ENCODE assay signal across 1 cellular context in the genomic region with DNA sequence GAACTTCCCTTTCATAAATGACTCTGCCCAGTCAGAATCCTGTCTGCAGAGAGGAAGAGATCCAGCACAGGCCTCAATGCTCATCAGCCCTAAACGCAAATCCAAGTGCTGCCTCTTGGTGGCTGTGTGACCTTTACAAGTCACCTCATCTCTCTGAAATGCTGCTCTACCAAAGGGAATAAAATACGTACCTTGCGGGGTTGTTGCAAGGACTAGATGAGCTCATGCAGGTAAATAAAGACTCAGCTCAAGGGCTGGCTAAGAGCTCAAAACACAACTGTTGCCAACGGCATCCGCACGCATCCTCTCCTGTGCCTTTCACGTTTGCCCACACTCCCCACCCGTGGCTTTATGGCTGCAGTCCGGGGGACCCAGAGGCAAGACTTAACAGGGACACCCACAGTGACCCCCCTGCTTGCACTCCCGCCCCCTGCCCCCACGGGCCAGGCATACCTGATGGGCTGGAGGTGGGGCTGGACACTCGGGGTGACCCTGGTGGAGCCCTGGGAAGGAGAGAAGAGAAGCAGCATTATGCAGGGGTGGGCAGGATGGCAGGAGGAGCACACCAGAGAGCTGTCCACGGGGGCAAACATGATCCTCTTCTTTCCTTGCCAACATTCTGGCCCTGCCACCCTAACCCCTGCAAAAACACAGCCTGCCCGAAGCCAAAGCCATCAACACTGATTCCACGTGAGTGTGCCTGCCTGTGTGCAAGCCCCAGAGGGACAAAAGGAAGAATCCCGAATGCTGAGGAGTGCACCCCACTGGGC.
TF ChIP-seq lines count a peak whose summit lies in the region.

No MANE protein-coding gene starts in this region.

TF ChIP-seq in GM23338, 12 proteins besides CTCF, POLR2A, EP300 and RAD21 (continued from another document):
- TF ChIP-seq, protein P1, sequence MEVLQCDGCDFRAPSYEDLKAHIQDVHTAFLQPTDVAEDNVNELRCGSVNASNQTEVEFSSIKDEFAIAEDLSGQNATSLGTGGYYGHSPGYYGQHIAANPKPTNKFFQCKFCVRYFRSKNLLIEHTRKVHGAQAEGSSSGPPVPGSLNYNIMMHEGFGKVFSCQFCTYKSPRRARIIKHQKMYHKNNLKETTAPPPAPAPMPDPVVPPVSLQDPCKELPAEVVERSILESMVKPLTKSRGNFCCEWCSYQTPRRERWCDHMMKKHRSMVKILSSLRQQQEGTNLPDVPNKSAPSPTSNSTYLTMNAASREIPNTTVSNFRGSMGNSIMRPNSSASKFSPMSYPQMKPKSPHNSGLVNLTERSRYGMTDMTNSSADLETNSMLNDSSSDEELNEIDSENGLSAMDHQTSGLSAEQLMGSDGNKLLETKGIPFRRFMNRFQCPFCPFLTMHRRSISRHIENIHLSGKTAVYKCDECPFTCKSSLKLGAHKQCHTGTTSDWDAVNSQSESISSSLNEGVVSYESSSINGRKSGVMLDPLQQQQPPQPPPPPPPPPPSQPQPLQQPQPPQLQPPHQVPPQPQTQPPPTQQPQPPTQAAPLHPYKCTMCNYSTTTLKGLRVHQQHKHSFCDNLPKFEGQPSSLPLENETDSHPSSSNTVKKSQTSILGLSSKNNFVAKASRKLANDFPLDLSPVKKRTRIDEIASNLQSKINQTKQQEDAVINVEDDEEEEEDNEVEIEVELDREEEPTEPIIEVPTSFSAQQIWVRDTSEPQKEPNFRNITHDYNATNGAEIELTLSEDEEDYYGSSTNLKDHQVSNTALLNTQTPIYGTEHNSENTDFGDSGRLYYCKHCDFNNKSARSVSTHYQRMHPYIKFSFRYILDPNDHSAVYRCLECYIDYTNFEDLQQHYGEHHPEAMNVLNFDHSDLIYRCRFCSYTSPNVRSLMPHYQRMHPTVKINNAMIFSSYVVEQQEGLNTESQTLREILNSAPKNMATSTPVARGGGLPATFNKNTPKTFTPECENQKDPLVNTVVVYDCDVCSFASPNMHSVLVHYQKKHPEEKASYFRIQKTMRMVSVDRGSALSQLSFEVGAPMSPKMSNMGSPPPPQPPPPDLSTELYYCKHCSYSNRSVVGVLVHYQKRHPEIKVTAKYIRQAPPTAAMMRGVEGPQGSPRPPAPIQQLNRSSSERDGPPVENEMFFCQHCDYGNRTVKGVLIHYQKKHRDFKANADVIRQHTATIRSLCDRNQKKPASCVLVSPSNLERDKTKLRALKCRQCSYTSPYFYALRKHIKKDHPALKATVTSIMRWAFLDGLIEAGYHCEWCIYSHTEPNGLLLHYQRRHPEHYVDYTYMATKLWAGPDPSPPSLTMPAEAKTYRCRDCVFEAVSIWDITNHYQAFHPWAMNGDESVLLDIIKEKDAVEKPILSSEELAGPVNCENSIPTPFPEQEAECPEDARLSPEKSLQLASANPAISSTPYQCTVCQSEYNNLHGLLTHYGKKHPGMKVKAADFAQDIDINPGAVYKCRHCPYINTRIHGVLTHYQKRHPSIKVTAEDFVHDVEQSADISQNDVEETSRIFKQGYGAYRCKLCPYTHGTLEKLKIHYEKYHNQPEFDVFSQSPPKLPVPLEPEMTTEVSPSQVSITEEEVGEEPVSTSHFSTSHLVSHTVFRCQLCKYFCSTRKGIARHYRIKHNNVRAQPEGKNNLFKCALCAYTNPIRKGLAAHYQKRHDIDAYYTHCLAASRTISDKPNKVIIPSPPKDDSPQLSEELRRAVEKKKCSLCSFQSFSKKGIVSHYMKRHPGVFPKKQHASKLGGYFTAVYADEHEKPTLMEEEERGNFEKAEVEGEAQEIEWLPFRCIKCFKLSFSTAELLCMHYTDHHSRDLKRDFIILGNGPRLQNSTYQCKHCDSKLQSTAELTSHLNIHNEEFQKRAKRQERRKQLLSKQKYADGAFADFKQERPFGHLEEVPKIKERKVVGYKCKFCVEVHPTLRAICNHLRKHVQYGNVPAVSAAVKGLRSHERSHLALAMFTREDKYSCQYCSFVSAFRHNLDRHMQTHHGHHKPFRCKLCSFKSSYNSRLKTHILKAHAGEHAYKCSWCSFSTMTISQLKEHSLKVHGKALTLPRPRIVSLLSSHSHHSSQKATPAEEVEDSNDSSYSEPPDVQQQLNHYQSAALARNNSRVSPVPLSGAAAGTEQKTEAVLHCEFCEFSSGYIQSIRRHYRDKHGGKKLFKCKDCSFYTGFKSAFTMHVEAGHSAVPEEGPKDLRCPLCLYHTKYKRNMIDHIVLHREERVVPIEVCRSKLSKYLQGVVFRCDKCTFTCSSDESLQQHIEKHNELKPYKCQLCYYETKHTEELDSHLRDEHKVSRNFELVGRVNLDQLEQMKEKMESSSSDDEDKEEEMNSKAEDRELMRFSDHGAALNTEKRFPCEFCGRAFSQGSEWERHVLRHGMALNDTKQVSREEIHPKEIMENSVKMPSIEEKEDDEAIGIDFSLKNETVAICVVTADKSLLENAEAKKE (CRISPR knock-in tag; IDR thresholded peaks at IDR 0.05): no peak
- TF ChIP-seq EZH2 (IDR thresholded peaks at IDR 0.05; ENCODE audit: low read depth, unreplicated experiment) (no peak), ZNF114 (CRISPR knock-in tag; IDR thresholded peaks at IDR 0.05) (no peak), ZNF331 (CRISPR knock-in tag; IDR thresholded peaks at IDR 0.05; ENCODE audit: low read depth) (no peak), EZH2phosphoT487 (IDR thresholded peaks at IDR 0.05; ENCODE audit: unreplicated experiment) (no peak), POLR2AphosphoS5 (IDR thresholded peaks at IDR 0.05; ENCODE audit: low read depth) (no peak)
- TF ChIP-seq, protein P2, sequence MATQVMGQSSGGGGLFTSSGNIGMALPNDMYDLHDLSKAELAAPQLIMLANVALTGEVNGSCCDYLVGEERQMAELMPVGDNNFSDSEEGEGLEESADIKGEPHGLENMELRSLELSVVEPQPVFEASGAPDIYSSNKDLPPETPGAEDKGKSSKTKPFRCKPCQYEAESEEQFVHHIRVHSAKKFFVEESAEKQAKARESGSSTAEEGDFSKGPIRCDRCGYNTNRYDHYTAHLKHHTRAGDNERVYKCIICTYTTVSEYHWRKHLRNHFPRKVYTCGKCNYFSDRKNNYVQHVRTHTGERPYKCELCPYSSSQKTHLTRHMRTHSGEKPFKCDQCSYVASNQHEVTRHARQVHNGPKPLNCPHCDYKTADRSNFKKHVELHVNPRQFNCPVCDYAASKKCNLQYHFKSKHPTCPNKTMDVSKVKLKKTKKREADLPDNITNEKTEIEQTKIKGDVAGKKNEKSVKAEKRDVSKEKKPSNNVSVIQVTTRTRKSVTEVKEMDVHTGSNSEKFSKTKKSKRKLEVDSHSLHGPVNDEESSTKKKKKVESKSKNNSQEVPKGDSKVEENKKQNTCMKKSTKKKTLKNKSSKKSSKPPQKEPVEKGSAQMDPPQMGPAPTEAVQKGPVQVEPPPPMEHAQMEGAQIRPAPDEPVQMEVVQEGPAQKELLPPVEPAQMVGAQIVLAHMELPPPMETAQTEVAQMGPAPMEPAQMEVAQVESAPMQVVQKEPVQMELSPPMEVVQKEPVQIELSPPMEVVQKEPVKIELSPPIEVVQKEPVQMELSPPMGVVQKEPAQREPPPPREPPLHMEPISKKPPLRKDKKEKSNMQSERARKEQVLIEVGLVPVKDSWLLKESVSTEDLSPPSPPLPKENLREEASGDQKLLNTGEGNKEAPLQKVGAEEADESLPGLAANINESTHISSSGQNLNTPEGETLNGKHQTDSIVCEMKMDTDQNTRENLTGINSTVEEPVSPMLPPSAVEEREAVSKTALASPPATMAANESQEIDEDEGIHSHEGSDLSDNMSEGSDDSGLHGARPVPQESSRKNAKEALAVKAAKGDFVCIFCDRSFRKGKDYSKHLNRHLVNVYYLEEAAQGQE (IDR thresholded peaks at IDR 0.05; ENCODE audit: unreplicated experiment): no peak
- TF ChIP-seq, protein P3, sequence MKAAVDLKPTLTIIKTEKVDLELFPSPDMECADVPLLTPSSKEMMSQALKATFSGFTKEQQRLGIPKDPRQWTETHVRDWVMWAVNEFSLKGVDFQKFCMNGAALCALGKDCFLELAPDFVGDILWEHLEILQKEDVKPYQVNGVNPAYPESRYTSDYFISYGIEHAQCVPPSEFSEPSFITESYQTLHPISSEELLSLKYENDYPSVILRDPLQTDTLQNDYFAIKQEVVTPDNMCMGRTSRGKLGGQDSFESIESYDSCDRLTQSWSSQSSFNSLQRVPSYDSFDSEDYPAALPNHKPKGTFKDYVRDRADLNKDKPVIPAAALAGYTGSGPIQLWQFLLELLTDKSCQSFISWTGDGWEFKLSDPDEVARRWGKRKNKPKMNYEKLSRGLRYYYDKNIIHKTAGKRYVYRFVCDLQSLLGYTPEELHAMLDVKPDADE (IDR thresholded peaks at IDR 0.05): no peak
